24 cellular contexts compared by ENCODE assay signal in genomic region chr19:45636902-45637301, GRCh38. TPM values are rescaled to one million over a fixed set of nuclear protein-coding genes. Genes with fewer than 3 reads are reported as not detected.
DNase-seq lines count a peak whose midpoint lies in the region; ATAC-seq, FAIRE-seq and TF ChIP-seq lines count a peak whose summit lies in the region.
"Had no signal": no experiment of that assay in that cellular context is flagged by ENCODE, and none has a peak within 500 bp of the region (broad histone marks: within the 10 kb centered on the region; RNA-seq: fewer than 3 reads in every experiment).

No MANE protein-coding gene starts in this region.

- H3K79me2 ChIP-seq in HepG2 (ENCODE audit: insufficient read depth, low read length): no peaks in the 10 kb centered on the region

- peaks cover 8% of the 10 kb centered on the region for H3K9me3 Mint-ChIP-seq in type B pancreatic cell
- H3K9me3 Mint-ChIP-seq: CD4-positive, CD25-positive, alpha-beta regulatory T cell had no signal

- peak overlapping the region; percentile 62 for H3K4me3 Mint-ChIP-seq in type B pancreatic cell

- no peaks in the 10 kb centered on the region for H3K27me3 Mint-ChIP-seq in type B pancreatic cell
- H3K27me3 Mint-ChIP-seq: CD4-positive, CD25-positive, alpha-beta regulatory T cell had no signal

- in situ Hi-C loops in HepG2 (cut with HindIII; ENCODE audit: extremely low pct_ligation_motif_present, low pct_unique_long_range_greater_than_20kb): no loop called here

- no peak overlapping the region for H3K9ac ChIP-seq in HepG2 (ENCODE audit: insufficient read depth, low read depth, low read length)

- H3K9me3 ChIP-seq in HepG2 (ENCODE audit: low read length): no peaks in the 10 kb centered on the region
- no peaks in the 10 kb centered on the region for H3K9me3 ChIP-seq in right lobe of liver
- H3K9me3 ChIP-seq: HAP-1 had no signal

- TF ChIP-seq RAD21 in HepG2 (CRISPR knock-in tag; IDR thresholded peaks at IDR 0.05): no peak

- H3K4me3 ChIP-seq in HepG2 (replicated peaks in 1 of 3; ENCODE audit: insufficient read depth in 1 of 3, low read depth in 2 of 3, low read length in 3 of 3): no peak overlapping the region
- no peak overlapping the region for H3K4me3 ChIP-seq in right lobe of liver
- H3K4me3 ChIP-seq: HAP-1 had no signal

- peak overlapping the region; percentile 50 for H3K27ac Mint-ChIP-seq in type B pancreatic cell
- H3K27ac Mint-ChIP-seq: CD4-positive, CD25-positive, alpha-beta regulatory T cell had no signal

- H3K4me1 Mint-ChIP-seq in type B pancreatic cell (ENCODE audit: unreplicated experiment): peaks cover 28% of the 10 kb centered on the region

- no peak for ATAC-seq in HepG2
- ATAC-seq in right lobe of liver: no peak
- ATAC-seq in HG02973 (IDR thresholded peaks at IDR 0.05; ENCODE audit: unreplicated experiment): no peak
- ATAC-seq: Panc1, Right ventricle myocardium inferior had no signal

- WGBS in HepG2 (ENCODE audit: low lambda C conversion rate): 97% methylated on average over 2 of the region's 2 CpGs
- WGBS in right lobe of liver (ENCODE audit: insufficient coverage, low coverage, low lambda C conversion rate, missing lambda C conversion rate): no CpG with 5 or more reads among the region's 2 CpGs

- TSS peak; percentile 53 for BruUV-seq in HepG2 (replicated peaks; lab: Mats Ljungman, UMichigan)

- peaks cover 9% of the 10 kb centered on the region for H3K36me3 Mint-ChIP-seq in type B pancreatic cell

- POLR2A ChIA-PET in HepG2 (lab: Yijun Ruan, JAX) (no interaction called here), RWPE1 (lab: Yijun Ruan, JAX; ENCODE audit: low non-redundant PET) (no interaction called here)

- no peak for TF ChIP-seq EP300 in HepG2 (IDR thresholded peaks at IDR 0.05; ENCODE audit: low read depth in 2 of 2, low read length in 2 of 2)
- no peak for TF ChIP-seq EP300 in HepG2 (CRISPR knock-in tag; IDR thresholded peaks at IDR 0.05; ENCODE audit: borderline replicate concordance)

- CTCF ChIA-PET in HepG2 (lab: Yijun Ruan, JAX; ENCODE audit: low intra/inter-chr PET ratio, low total read pairs) (no interaction called here), RWPE1 (lab: Yijun Ruan, JAX) (no interaction called here)

- no peak for FAIRE-seq in HepG2 (lab: Jason Lieb, UNC)

- no peaks in the 10 kb centered on the region for H4K20me1 ChIP-seq in HepG2 (ENCODE audit: insufficient read depth, low read length)

- H3K27ac ChIP-seq in HepG2 (ENCODE audit: extremely low read length, insufficient read depth, low read length): no peak overlapping the region
- H3K27ac ChIP-seq in right lobe of liver: no peak overlapping the region
- peak overlapping the region; percentile 99 for H3K27ac ChIP-seq in RWPE1
- H3K27ac ChIP-seq in epithelial cell of prostate: peak overlapping the region; percentile 81

- H2AFZ ChIP-seq in HepG2 (ENCODE audit: low read length): no peak overlapping the region

- no peak for TF ChIP-seq POLR2A in HepG2 (IDR thresholded peaks at IDR 0.05; ENCODE audit: insufficient read depth in 1 of 2, low read depth in 2 of 2, low read length in 2 of 2)
- TF ChIP-seq POLR2A in right lobe of liver (IDR thresholded peaks at IDR 0.05): no peak

- intact Hi-C loops in HepG2 (cut with micrococcal nuclease; ENCODE audit: unreplicated experiment) (no loop called here), right lobe of liver (cut with DNase I) (loop anchor here in 1 of 2 donors (10.0 kb wide), 1 partner anchor 112 kb away; no protein-coding TSS in a partner anchor)

- no peak overlapping the region for H3K4me2 ChIP-seq in HepG2 (ENCODE audit: low read depth, low read length)

- DNase-seq in HepG2 (ENCODE audit: low spot score): no peak
- no peak for DNase-seq in right lobe of liver
- no peak for DNase-seq in RWPE1 (ENCODE audit: low spot score)
- DNase-seq in epithelial cell of prostate (ENCODE audit: low read depth, low spot score): no peak
- DNase-seq in type B pancreatic cell (ENCODE audit: extremely low spot score, unreplicated experiment): no peak
- DNase-seq in DMS79 (lab: John Stamatoyannopoulos, UW): no peak
- no peak for DNase-seq in mucosa of gallbladder (ENCODE audit: low spot score)
- DNase-seq: CD4-positive, CD25-positive, alpha-beta regulatory T cell; DMS53; EL; GF-D8; KBM-7; NCI-H1105; NCI-H146; NCI-H2029; NCI-H226; NCI-H510A treated with DMSO at 0.1 percent for 48 hours; NCI-H748 treated with DMSO at 0.1 percent for 48 hours; SW 1271 had no signal

- H3K36me3 ChIP-seq in HepG2 (replicated peaks in 1 of 2; ENCODE audit: control insufficient read depth in 1 of 2, insufficient read depth in 2 of 2, low read length in 2 of 2) (no peaks in the 10 kb centered on the region), right lobe of liver (no peaks in the 10 kb centered on the region)
- H3K36me3 ChIP-seq: HAP-1 had no signal

- H3K27me3 ChIP-seq in HepG2 (ENCODE audit: control insufficient read depth in 1 of 2, insufficient read depth in 2 of 2, low read length in 2 of 2) (no peaks in the 10 kb centered on the region; a peak in 1 of 5 replicates), right lobe of liver (no peaks in the 10 kb centered on the region)

- peaks cover 39% of the 10 kb centered on the region for H3K4me1 ChIP-seq in HepG2 (ENCODE audit: insufficient read depth, low read length)
- H3K4me1 ChIP-seq in right lobe of liver: peaks cover 0 to 16% (median 8%) of the 10 kb centered on the region in 4 donors

- TF ChIP-seq CTCF in HepG2 (CRISPR knock-in tag; IDR thresholded peaks at IDR 0.05) (no peak), right lobe of liver (IDR thresholded peaks at IDR 0.05) (no peak), RWPE1 (conservative IDR thresholded peaks at IDR 0.05; ENCODE audit: low read depth) (no peak), type B pancreatic cell (conservative IDR thresholded peaks at IDR 0.05) (no peak)

RNA-seq across cellular contexts. Expression of gene EML2, which starts 2.3 kb away (rescaled TPM):
- total RNA-seq in HepG2 (2016; rRNA removed; fragmentation: Illumina TruSeq; extraction: Trizol): 7.3 and 7.6 TPM in 2 replicates
- 1.6 and 3.5 TPM in 2 replicates for total RNA-seq in HepG2 (2016; cell fraction: cytosol; rRNA removed; fragmentation: Illumina TruSeq; extraction: Trizol; ENCODE audit: low read depth)
- 4.2 and 9.1 TPM in 2 replicates for total RNA-seq in HepG2 (2016; cell fraction: insoluble cytoplasmic fraction; rRNA removed; fragmentation: Illumina TruSeq; extraction: Trizol)
- total RNA-seq in HepG2 (2016; cell fraction: membrane; rRNA removed; fragmentation: Illumina TruSeq; extraction: Trizol): 2.2 and 3.2 TPM in 2 replicates
- total RNA-seq in HepG2 (2016; cell fraction: nucleus; rRNA removed; fragmentation: Illumina TruSeq; extraction: Trizol): 8.8 and 13.4 TPM in 2 replicates
- 12.9 and 16.6 TPM in 2 replicates for polyA plus RNA-seq in HepG2 (2011; rRNA removed)
- polyA plus RNA-seq in HepG2 (2011; cell fraction: cytosol; rRNA removed): 7.9 and 8.5 TPM in 2 replicates
- 74.5 and 101 TPM in 2 replicates for polyA plus RNA-seq in HepG2 (2011; cell fraction: nucleus; rRNA removed)
- polyA plus RNA-seq in HepG2 (2012): 10.9 and 17.5 TPM in 2 replicates
- 0.88 and 1.0 TPM in 2 replicates for polyA plus RNA-seq in HepG2 (2016; cell fraction: cytosol; fragmentation: Illumina TruSeq; extraction: Trizol; ENCODE audit: low read depth)
- polyA plus RNA-seq in HepG2 (2016; cell fraction: insoluble cytoplasmic fraction; fragmentation: Illumina TruSeq; extraction: Trizol; ENCODE audit: low read depth): 3.1 and 4.1 TPM in 2 replicates
- 1.2 and 3.4 TPM in 2 replicates for polyA plus RNA-seq in HepG2 (2016; cell fraction: membrane; fragmentation: Illumina TruSeq; extraction: Trizol; ENCODE audit: low read depth)
- 25.5 and 27.6 TPM in 2 replicates for polyA plus RNA-seq in HepG2 (2016; cell fraction: nucleus; fragmentation: Illumina TruSeq; extraction: Trizol; ENCODE audit: insufficient read depth, low read depth)
- polyA minus RNA-seq in HepG2 (2011; rRNA and poly(A)+ RNA removed; ENCODE audit: low replicate concordance): 40.9 and 76.3 TPM in 2 replicates
- 13.7 and 15.5 TPM in 2 replicates for polyA minus RNA-seq in HepG2 (2011; cell fraction: cytosol; rRNA and poly(A)+ RNA removed)
- 15.0 and 16.1 TPM in 2 replicates for polyA minus RNA-seq in HepG2 (2011; cell fraction: nucleus; rRNA and poly(A)+ RNA removed)
- 10 to 100 TPM; 12.6 to 19.7 (median 13.8) TPM for total RNA-seq in right lobe of liver
- 46.9 and 61.4 TPM in 2 replicates for total RNA-seq in type B pancreatic cell (ENCODE audit: low replicate concordance)
- 68.4 TPM for total RNA-seq in mucosa of gallbladder

RNA-seq across cellular contexts. Expression of gene GIPR, which starts 31.1 kb away (rescaled TPM):
- total RNA-seq in HepG2 (2016; rRNA removed; fragmentation: Illumina TruSeq; extraction: Trizol) (0.15 TPM in 1 of 2 replicates, not detected in the other), right lobe of liver (under 1 TPM in 4 of 6 experiments, not detected in 2; 0.07 to 0.23 (median 0.18) TPM), type B pancreatic cell (ENCODE audit: low replicate concordance) (8.0 and 9.1 TPM in 2 replicates), mucosa of gallbladder (10.3 TPM)
- not detected in 2 replicates for total RNA-seq in HepG2 (2016; cell fraction: cytosol; rRNA removed; fragmentation: Illumina TruSeq; extraction: Trizol; ENCODE audit: low read depth)
- not detected in 2 replicates for total RNA-seq in HepG2 (2016; cell fraction: insoluble cytoplasmic fraction; rRNA removed; fragmentation: Illumina TruSeq; extraction: Trizol)
- total RNA-seq in HepG2 (2016; cell fraction: membrane; rRNA removed; fragmentation: Illumina TruSeq; extraction: Trizol): 0.07 TPM in 1 of 2 replicates, not detected in the other
- total RNA-seq in HepG2 (2016; cell fraction: nucleus; rRNA removed; fragmentation: Illumina TruSeq; extraction: Trizol): not detected in 2 replicates
- 1.2 and 1.7 TPM in 2 replicates for polyA plus RNA-seq in HepG2 (2011; rRNA removed)
- polyA plus RNA-seq in HepG2 (2011; cell fraction: cytosol; rRNA removed): 0.23 and 0.27 TPM in 2 replicates
- polyA plus RNA-seq in HepG2 (2011; cell fraction: nucleus; rRNA removed): 10.6 TPM in 2 replicates
- polyA plus RNA-seq in HepG2 (2012): 1.3 and 2.2 TPM in 2 replicates
- polyA plus RNA-seq in HepG2 (2016; cell fraction: cytosol; fragmentation: Illumina TruSeq; extraction: Trizol; ENCODE audit: low read depth): not detected in 2 replicates
- polyA plus RNA-seq in HepG2 (2016; cell fraction: insoluble cytoplasmic fraction; fragmentation: Illumina TruSeq; extraction: Trizol; ENCODE audit: low read depth): not detected in 2 replicates
- polyA plus RNA-seq in HepG2 (2016; cell fraction: membrane; fragmentation: Illumina TruSeq; extraction: Trizol; ENCODE audit: low read depth): not detected in 2 replicates
- polyA plus RNA-seq in HepG2 (2016; cell fraction: nucleus; fragmentation: Illumina TruSeq; extraction: Trizol; ENCODE audit: insufficient read depth, low read depth): 0.31 TPM in 2 replicates
- 0.47 and 2.5 TPM in 2 replicates for polyA minus RNA-seq in HepG2 (2011; rRNA and poly(A)+ RNA removed; ENCODE audit: low replicate concordance)
- polyA minus RNA-seq in HepG2 (2011; cell fraction: cytosol; rRNA and poly(A)+ RNA removed): 0.59 TPM in 1 of 2 replicates, not detected in the other
- 4.5 and 7.2 TPM in 2 replicates for polyA minus RNA-seq in HepG2 (2011; cell fraction: nucleus; rRNA and poly(A)+ RNA removed)

RNA-seq across cellular contexts. Expression of gene GPR4, which starts 34.9 kb away (rescaled TPM):
- not detected in 2 replicates for total RNA-seq in HepG2 (2016; rRNA removed; fragmentation: Illumina TruSeq; extraction: Trizol)
- not detected in 2 replicates for total RNA-seq in HepG2 (2016; cell fraction: cytosol; rRNA removed; fragmentation: Illumina TruSeq; extraction: Trizol; ENCODE audit: low read depth)
- not detected in 2 replicates for total RNA-seq in HepG2 (2016; cell fraction: insoluble cytoplasmic fraction; rRNA removed; fragmentation: Illumina TruSeq; extraction: Trizol)
- total RNA-seq in HepG2 (2016; cell fraction: membrane; rRNA removed; fragmentation: Illumina TruSeq; extraction: Trizol): not detected in 2 replicates
- not detected in 2 replicates for total RNA-seq in HepG2 (2016; cell fraction: nucleus; rRNA removed; fragmentation: Illumina TruSeq; extraction: Trizol)
- polyA plus RNA-seq in HepG2 (2011; rRNA removed): 0.15 TPM in 1 of 2 replicates, not detected in the other
- polyA plus RNA-seq in HepG2 (2011; cell fraction: cytosol; rRNA removed): not detected in 2 replicates
- not detected in 2 replicates for polyA plus RNA-seq in HepG2 (2011; cell fraction: nucleus; rRNA removed)
- polyA plus RNA-seq in HepG2 (2012): not detected in 2 replicates
- not detected in 2 replicates for polyA plus RNA-seq in HepG2 (2016; cell fraction: cytosol; fragmentation: Illumina TruSeq; extraction: Trizol; ENCODE audit: low read depth)
- not detected in 2 replicates for polyA plus RNA-seq in HepG2 (2016; cell fraction: insoluble cytoplasmic fraction; fragmentation: Illumina TruSeq; extraction: Trizol; ENCODE audit: low read depth)
- not detected in 2 replicates for polyA plus RNA-seq in HepG2 (2016; cell fraction: membrane; fragmentation: Illumina TruSeq; extraction: Trizol; ENCODE audit: low read depth)
- not detected in 2 replicates for polyA plus RNA-seq in HepG2 (2016; cell fraction: nucleus; fragmentation: Illumina TruSeq; extraction: Trizol; ENCODE audit: insufficient read depth, low read depth)
- 0.12 TPM in 1 of 2 replicates, not detected in the other for polyA minus RNA-seq in HepG2 (2011; rRNA and poly(A)+ RNA removed; ENCODE audit: low replicate concordance)
- not detected in 2 replicates for polyA minus RNA-seq in HepG2 (2011; cell fraction: cytosol; rRNA and poly(A)+ RNA removed)
- polyA minus RNA-seq in HepG2 (2011; cell fraction: nucleus; rRNA and poly(A)+ RNA removed): not detected in 2 replicates
- 1 to 10 TPM in 4 of 6 experiments, under 1 TPM in 2; 0.83 to 3.1 (median 1.3) TPM for total RNA-seq in right lobe of liver
- not detected in 2 replicates for total RNA-seq in type B pancreatic cell (ENCODE audit: low replicate concordance)
- 2.2 TPM for total RNA-seq in mucosa of gallbladder
- total RNA-seq: CD4-positive, CD25-positive, alpha-beta regulatory T cell; SK-MEL-5 had no signal
- polyA plus RNA-seq: CD4-positive, CD25-positive, alpha-beta regulatory T cell had no signal

RNA-seq across cellular contexts. Expression of gene OPA3, which starts 52.3 kb away (rescaled TPM):
- total RNA-seq in HepG2 (2016; rRNA removed; fragmentation: Illumina TruSeq; extraction: Trizol) (7.8 and 8.3 TPM in 2 replicates), right lobe of liver (10 to 100 TPM in 2 of 6 experiments, 1 to 10 TPM in 4; 6.7 to 18.1 (median 8.1) TPM), type B pancreatic cell (ENCODE audit: low replicate concordance) (10.1 and 16.2 TPM in 2 replicates), mucosa of gallbladder (11.5 TPM)
- total RNA-seq in HepG2 (2016; cell fraction: cytosol; rRNA removed; fragmentation: Illumina TruSeq; extraction: Trizol; ENCODE audit: low read depth): 0.81 and 1.1 TPM in 2 replicates
- 9.0 and 9.2 TPM in 2 replicates for total RNA-seq in HepG2 (2016; cell fraction: insoluble cytoplasmic fraction; rRNA removed; fragmentation: Illumina TruSeq; extraction: Trizol)
- total RNA-seq in HepG2 (2016; cell fraction: membrane; rRNA removed; fragmentation: Illumina TruSeq; extraction: Trizol): 3.3 and 3.4 TPM in 2 replicates
- total RNA-seq in HepG2 (2016; cell fraction: nucleus; rRNA removed; fragmentation: Illumina TruSeq; extraction: Trizol): 3.2 and 4.2 TPM in 2 replicates
- polyA plus RNA-seq in HepG2 (2011; rRNA removed): 16.6 and 17.7 TPM in 2 replicates
- polyA plus RNA-seq in HepG2 (2011; cell fraction: cytosol; rRNA removed): 13.1 and 15.8 TPM in 2 replicates
- 7.5 and 8.6 TPM in 2 replicates for polyA plus RNA-seq in HepG2 (2011; cell fraction: nucleus; rRNA removed)
- 5.2 and 7.4 TPM in 2 replicates for polyA plus RNA-seq in HepG2 (2012)
- polyA plus RNA-seq in HepG2 (2016; cell fraction: cytosol; fragmentation: Illumina TruSeq; extraction: Trizol; ENCODE audit: low read depth): 0.77 TPM in 2 replicates
- polyA plus RNA-seq in HepG2 (2016; cell fraction: insoluble cytoplasmic fraction; fragmentation: Illumina TruSeq; extraction: Trizol; ENCODE audit: low read depth): 10.0 and 10.6 TPM in 2 replicates
- 1.6 and 2.3 TPM in 2 replicates for polyA plus RNA-seq in HepG2 (2016; cell fraction: membrane; fragmentation: Illumina TruSeq; extraction: Trizol; ENCODE audit: low read depth)
- 7.8 and 8.0 TPM in 2 replicates for polyA plus RNA-seq in HepG2 (2016; cell fraction: nucleus; fragmentation: Illumina TruSeq; extraction: Trizol; ENCODE audit: insufficient read depth, low read depth)
- polyA minus RNA-seq in HepG2 (2011; rRNA and poly(A)+ RNA removed; ENCODE audit: low replicate concordance): 21.3 and 30.2 TPM in 2 replicates
- polyA minus RNA-seq in HepG2 (2011; cell fraction: cytosol; rRNA and poly(A)+ RNA removed): 7.1 and 7.5 TPM in 2 replicates
- 2.6 and 3.0 TPM in 2 replicates for polyA minus RNA-seq in HepG2 (2011; cell fraction: nucleus; rRNA and poly(A)+ RNA removed)

RNA-seq across cellular contexts. Expression of gene SNRPD2, which starts 54.9 kb away (rescaled TPM):
- 485 and 593 TPM in 2 replicates for total RNA-seq in HepG2 (2016; rRNA removed; fragmentation: Illumina TruSeq; extraction: Trizol)
- total RNA-seq in HepG2 (2016; cell fraction: cytosol; rRNA removed; fragmentation: Illumina TruSeq; extraction: Trizol; ENCODE audit: low read depth): 546 and 637 TPM in 2 replicates
- total RNA-seq in HepG2 (2016; cell fraction: insoluble cytoplasmic fraction; rRNA removed; fragmentation: Illumina TruSeq; extraction: Trizol): 493 and 623 TPM in 2 replicates
- total RNA-seq in HepG2 (2016; cell fraction: membrane; rRNA removed; fragmentation: Illumina TruSeq; extraction: Trizol): 348 and 425 TPM in 2 replicates
- total RNA-seq in HepG2 (2016; cell fraction: nucleus; rRNA removed; fragmentation: Illumina TruSeq; extraction: Trizol): 161 and 163 TPM in 2 replicates
- 284 and 299 TPM in 2 replicates for polyA plus RNA-seq in HepG2 (2011; rRNA removed)
- 310 and 320 TPM in 2 replicates for polyA plus RNA-seq in HepG2 (2011; cell fraction: cytosol; rRNA removed)
- 64.5 and 68.4 TPM in 2 replicates for polyA plus RNA-seq in HepG2 (2011; cell fraction: nucleus; rRNA removed)
- 162 and 279 TPM in 2 replicates for polyA plus RNA-seq in HepG2 (2012)
- 325 and 406 TPM in 2 replicates for polyA plus RNA-seq in HepG2 (2016; cell fraction: cytosol; fragmentation: Illumina TruSeq; extraction: Trizol; ENCODE audit: low read depth)
- 334 and 359 TPM in 2 replicates for polyA plus RNA-seq in HepG2 (2016; cell fraction: insoluble cytoplasmic fraction; fragmentation: Illumina TruSeq; extraction: Trizol; ENCODE audit: low read depth)
- 194 and 247 TPM in 2 replicates for polyA plus RNA-seq in HepG2 (2016; cell fraction: membrane; fragmentation: Illumina TruSeq; extraction: Trizol; ENCODE audit: low read depth)
- polyA plus RNA-seq in HepG2 (2016; cell fraction: nucleus; fragmentation: Illumina TruSeq; extraction: Trizol; ENCODE audit: insufficient read depth, low read depth): 168 and 190 TPM in 2 replicates
- polyA minus RNA-seq in HepG2 (2011; rRNA and poly(A)+ RNA removed; ENCODE audit: low replicate concordance): 51.2 and 102 TPM in 2 replicates
- polyA minus RNA-seq in HepG2 (2011; cell fraction: cytosol; rRNA and poly(A)+ RNA removed): 47.3 and 47.6 TPM in 2 replicates
- polyA minus RNA-seq in HepG2 (2011; cell fraction: nucleus; rRNA and poly(A)+ RNA removed): 25.2 and 32.9 TPM in 2 replicates
- 10 to 100 TPM; 79.7 to 92.5 (median 88.2) TPM for total RNA-seq in right lobe of liver
- 397 and 471 TPM in 2 replicates for total RNA-seq in type B pancreatic cell (ENCODE audit: low replicate concordance)
- total RNA-seq in mucosa of gallbladder: 269 TPM

Comparison
In these comparisons a context has a peak if more than half of its experiments do, and no peak if none do; other contexts are left out.
1. H3K27ac ChIP-seq: peak in RWPE1 (single experiment) and epithelial cell of prostate (single experiment); none in HepG2 (single experiment) and right lobe of liver (0 of 3).